Comparison of ENCODE assay signal across 36 cellular contexts in genomic region chr1:200911361-200911760, GRCh38. TPM values are rescaled to one million over a fixed set of nuclear protein-coding genes. Genes with fewer than 3 reads are reported as not detected.
"Had no signal": no experiment of that assay in that cellular context is flagged by ENCODE, and none has a peak within 500 bp of the region (broad histone marks: within the 10 kb centered on the region; RNA-seq: fewer than 3 reads in every experiment).

No MANE protein-coding gene starts in this region.

- ATAC-seq: activated naive CD8-positive, alpha-beta T cell treated with anti-CD3 and anti-CD28 coated beads, Interleukin-2, amount 50 U/mL, for 24 hours; activated T-cell treated with anti-CD3 and anti-CD28 coated beads, Interleukin-2, amount 50 U/mL, for 4 hours; PC-3; Right ventricle myocardium inferior had no signal

- H3K27ac ChIP-seq: VCaP had no signal

- H3K9me3 ChIP-seq: Peyer's patch had no signal

- H3K27me3 ChIP-seq: Peyer's patch had no signal

- DNase-seq: activated B cell treated with CpG ODN at 0.5 μM for 24 hours; activated CD4-positive, alpha-beta memory T cell treated with anti-CD3 and anti-CD28 coated beads for 36 hours; activated CD4-positive, alpha-beta T cell treated with anti-CD3 and anti-CD28 coated beads for 4 hours; activated CD4-positive, alpha-beta T cell treated with anti-CD3 and anti-CD28 coated beads, Interleukin-2, amount 50 U/mL, for 1 hour; activated CD4-positive, CD25-positive, alpha-beta regulatory T cell treated with anti-CD3 and anti-CD28 coated beads, Interleukin-2, amount 50 U/mL, for 72 hours; activated CD8-positive, alpha-beta memory T cell treated with anti-CD3 and anti-CD28 coated beads, Interleukin-2, amount 50 U/mL, for 4 hours; activated gamma-delta T cell treated with Interleukin-2 at 50 U/mL for 16 hours; activated naive CD4-positive, alpha-beta T cell treated with anti-CD3 and anti-CD28 coated beads for 36 hours; activated naive CD8-positive, alpha-beta T cell treated with anti-CD3 and anti-CD28 coated beads, Interleukin-2, amount 50 U/mL, for 24 hours; activated T-cell treated with anti-CD3 and anti-CD28 coated beads for 4 hours; activated T-cell treated with anti-CD3 and anti-CD28 coated beads, Interleukin-2, amount 50 U/mL, for 4 hours; anterior cingulate cortex; caudate nucleus; Karpas-422; KBM-7; NCI-H1105; NCI-H1417 treated with DMSO at 0.1 percent for 48 hours; NCI-H187 treated with DMSO at 0.1 percent for 48 hours; NCI-H2081; NCI-H226; NCI-H446 treated with DMSO at 0.1 percent for 48 hours; NCI-H524; NCI-H69; PC-3; RPMI8226; SIG-M5; SW 1271; T-helper 1 cell; T-helper 2 cell; T-helper 9 cell had no signal

- FAIRE-seq: bronchial epithelial cell had no signal

RNA-seq across cellular contexts. Expression of gene INAVA, which starts 16.7 kb away (rescaled TPM):
- total RNA-seq: activated CD4-positive, alpha-beta memory T cell treated with anti-CD3 and anti-CD28 coated beads for 36 hours; activated naive CD4-positive, alpha-beta T cell treated with anti-CD3 and anti-CD28 coated beads for 36 hours; Right ventricle myocardium inferior; SK-MEL-5 had no signal

RNA-seq across cellular contexts. Expression of gene GPR25, which starts 38.6 kb away (rescaled TPM):
- total RNA-seq: activated CD4-positive, alpha-beta memory T cell treated with anti-CD3 and anti-CD28 coated beads for 36 hours; activated naive CD4-positive, alpha-beta T cell treated with anti-CD3 and anti-CD28 coated beads for 36 hours; activated T-helper 1 cell treated with anti-CD3 and anti-CD28 coated beads, Interleukin-12 subunit alpha, Interleukin-12 subunit beta, Interleukin-2, Interleukin-4 antibody, amounts not matched to agents 30 ng/mL and 10 ng/mL and 1 ng/mL, durations not matched to agents 14 hours and 24 hours and 36 hours; bronchial epithelial cell; PC-3; Peyer's patch; Right ventricle myocardium inferior; SK-MEL-5 had no signal
